ENCODE assay signal across 1 cellular context in genomic region chr1:75430526-75430925, GRCh38.
TF ChIP-seq lines count a peak whose summit lies in the region.

No MANE protein-coding gene starts in this region.

TF ChIP-seq in GM23338, 12 proteins besides CTCF, POLR2A, EP300 and RAD21 (continued from another document):
- TF ChIP-seq EZH2 (IDR thresholded peaks at IDR 0.05; ENCODE audit: low read depth, unreplicated experiment) (no peak), ETS1 (IDR thresholded peaks at IDR 0.05) (no peak)
